17 cellular contexts compared by ENCODE assay signal in the genomic region with DNA sequence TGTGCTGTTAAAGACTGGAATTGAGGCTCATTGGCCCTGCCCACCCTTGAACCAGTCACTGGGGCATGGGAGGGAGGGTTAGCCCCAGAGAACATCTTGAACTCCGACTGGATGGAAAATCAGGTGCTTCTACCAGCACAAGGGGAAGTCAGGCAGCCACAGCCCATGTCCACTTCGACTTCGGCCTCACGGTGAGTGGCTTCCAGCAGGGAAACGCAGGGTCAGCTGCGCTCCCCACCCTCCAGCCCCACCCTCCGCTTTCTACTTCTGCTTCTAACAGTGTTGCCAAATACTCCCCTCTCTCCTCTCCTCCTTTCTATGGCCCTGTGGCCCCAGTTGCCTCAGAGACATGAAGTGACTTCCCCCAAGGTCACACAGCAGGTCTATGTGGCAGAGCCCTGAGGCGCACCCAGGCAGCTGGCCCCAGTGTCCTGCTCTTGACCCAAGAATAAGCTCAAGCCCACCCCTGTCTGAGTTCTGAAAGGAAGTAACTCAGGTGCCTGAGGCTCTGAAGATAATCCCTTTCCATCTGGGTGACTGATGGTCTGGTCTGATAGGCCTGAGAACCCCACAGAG. TPM values are rescaled to one million over a fixed set of nuclear protein-coding genes. Genes with fewer than 3 reads are reported as not detected.
DNase-seq lines count a peak whose midpoint lies in the region; ATAC-seq and TF ChIP-seq lines count a peak whose summit lies in the region.
"Had no signal": no experiment of that assay in that cellular context is flagged by ENCODE, and none has a peak within 500 bp of the region (broad histone marks: within the 10 kb centered on the region; RNA-seq: fewer than 3 reads in every experiment).

No MANE protein-coding gene starts in this region.

- intact Hi-C loops in PC-9 (cut with micrococcal nuclease; ENCODE audit: unreplicated experiment) (no loop called here), heart left ventricle (cut with DNase I) (loop anchor here in 1 of 10 donors (2.0 kb wide), 1 partner anchor 133 kb away; no protein-coding TSS in a partner anchor), posterior vena cava (cut with DNase I) (no loop called here)

- CTCF ChIA-PET in PC-9 (lab: Charles Lee): no interaction called here

- H3K27ac ChIP-seq in PC-9: no peak overlapping the region
- no peak overlapping the region for H3K27ac ChIP-seq in heart left ventricle

- no peaks in the 10 kb centered on the region for H3K9me3 Mint-ChIP-seq in HFFc6
- H3K9me3 Mint-ChIP-seq: CD4-positive, alpha-beta memory T cell; naive B cell had no signal

- H3F3A ChIP-seq in PC-9 (ENCODE audit: insufficient read depth, low read depth): peaks cover 36% of the 10 kb centered on the region

- H3K27me3 Mint-ChIP-seq in HFFc6 (ENCODE audit: insufficient read depth): peaks cover 12% of the 10 kb centered on the region
- H3K27me3 Mint-ChIP-seq: CD4-positive, alpha-beta memory T cell; naive B cell had no signal

- H3K27ac Mint-ChIP-seq in HFFc6: peak overlapping the region; percentile 41
- H3K27ac Mint-ChIP-seq: brain; CD4-positive, alpha-beta memory T cell had no signal

- no peak for TF ChIP-seq CTCF in HFFc6 (IDR thresholded peaks at IDR 0.05)
- TF ChIP-seq CTCF in PC-9 (conservative IDR thresholded peaks at IDR 0.05): no peak
- no peak for TF ChIP-seq CTCF in heart left ventricle (IDR thresholded peaks at IDR 0.05)

- H3K79me2 ChIP-seq in PC-9 (ENCODE audit: low read depth): no peaks in the 10 kb centered on the region

- H3K27me3 ChIP-seq in PC-9 (ENCODE audit: insufficient read depth, low read depth): no peaks in the 10 kb centered on the region
- no peaks in the 10 kb centered on the region for H3K27me3 ChIP-seq in heart left ventricle

- no peak overlapping the region for H3K4me3 Mint-ChIP-seq in HFFc6
- H3K4me3 Mint-ChIP-seq: brain; CD4-positive, alpha-beta memory T cell; naive B cell had no signal

- H3K36me3 Mint-ChIP-seq in HFFc6 (ENCODE audit: low read depth): no peaks in the 10 kb centered on the region
- H3K36me3 Mint-ChIP-seq: brain; CD4-positive, alpha-beta memory T cell; naive B cell had no signal

- H4K20me1 ChIP-seq in PC-9 (ENCODE audit: insufficient read depth): no peaks in the 10 kb centered on the region

- ATAC-seq in heart left ventricle (peak; percentile 10 to 60 (median 28)), GM19023 (IDR thresholded peaks at IDR 0.05; ENCODE audit: unreplicated experiment) (no peak), GM19035 (IDR thresholded peaks at IDR 0.05; ENCODE audit: unreplicated experiment) (no peak), GM18907 (IDR thresholded peaks at IDR 0.05; ENCODE audit: unreplicated experiment) (no peak)

- no peaks in the 10 kb centered on the region for H3K9me2 ChIP-seq in PC-9 (ENCODE audit: insufficient read depth)

- no peaks in the 10 kb centered on the region for H3K9me3 ChIP-seq in PC-9 (ENCODE audit: insufficient read depth, low read depth)
- H3K9me3 ChIP-seq in heart left ventricle: no peaks in the 10 kb centered on the region

- DNase-seq in HFFc6 (peak; percentile 41), PC-9 (peak in 1 of 2 experiments; percentile 46), heart left ventricle (peak in 4 of 5 donors; percentile 38 to 77 (median 60)), posterior vena cava (ENCODE audit: low spot score) (peak; percentile 87)
- DNase-seq in effector CD4-positive, alpha-beta T cell: no peak
- DNase-seq: activated CD4-positive, alpha-beta T cell treated with anti-CD3 and anti-CD28 coated beads, Interleukin-2, amount 50 U/mL, for 4 hours; activated effector memory CD4-positive, alpha-beta T cell treated with Interleukin-2 at 50 U/mL for 16 hours; CD4-positive, alpha-beta memory T cell; kidney; naive B cell; NCI-H1436; NCI-H748 treated with DMSO at 0.1 percent for 48 hours; T-helper 1 cell had no signal

- H3K36me3 ChIP-seq in PC-9 (ENCODE audit: low read depth): no peaks in the 10 kb centered on the region
- no peaks in the 10 kb centered on the region for H3K36me3 ChIP-seq in heart left ventricle

- peaks cover 33% of the 10 kb centered on the region for H3K4me1 Mint-ChIP-seq in HFFc6 (ENCODE audit: low read depth)
- H3K4me1 Mint-ChIP-seq: brain had no signal

- peaks cover 43% of the 10 kb centered on the region for H3K4me1 ChIP-seq in PC-9 (replicated peaks; ENCODE audit: insufficient read depth)
- peaks cover 0 to 45% (median 6%) of the 10 kb centered on the region in 12 donors for H3K4me1 ChIP-seq in heart left ventricle

- POLR2A ChIA-PET in PC-9 (lab: Charles Lee; ENCODE audit: unreplicated experiment): no interaction called here

- H3K4me2 ChIP-seq in PC-9: peak overlapping the region; percentile 17; the same call in 1 of the 2 replicates

- 79 to 82% (median 80%) methylated on average over 7 to 8 of the region's 8 CpGs for WGBS in heart left ventricle, 4 donors

- H2AFZ ChIP-seq in PC-9: no peak overlapping the region

- TF ChIP-seq POLR2A in heart left ventricle (IDR thresholded peaks at IDR 0.05): no peak

- BruUV-seq in PC-9 (replicated peaks; lab: Mats Ljungman, UMichigan): no TSS peak

- H3K4me3 ChIP-seq in PC-9 (no peak overlapping the region), heart left ventricle (no peak overlapping the region)

RNA-seq across cellular contexts. Expression of a gene that starts 11.9 kb away (rescaled TPM):
- total RNA-seq in HFFc6 (2021; fragmentation: NEBNext Ultra II Directional; extraction: Animal tissue kit (Norgen Biotek cat#: 25700)): 10 to 100 TPM; 54.0 to 80.3 (median 69.8) TPM
- 4.8 and 6.5 TPM in 2 replicates for total RNA-seq in PC-9 (2021)
- total RNA-seq in heart left ventricle: 10 to 100 TPM; 35.8 to 76.7 (median 40.3) TPM
- 10 to 100 TPM; 11.3 to 16.8 TPM for polyA plus RNA-seq in heart left ventricle
- total RNA-seq in posterior vena cava: 10 to 100 TPM; 31.9 to 32.4 TPM

RNA-seq across cellular contexts. Expression of a gene that starts 24.9 kb away (rescaled TPM):
- 10 to 100 TPM; 11.5 to 15.0 (median 14.0) TPM for total RNA-seq in HFFc6 (2021; fragmentation: NEBNext Ultra II Directional; extraction: Animal tissue kit (Norgen Biotek cat#: 25700))
- total RNA-seq in PC-9 (2021): 26.2 and 28.5 TPM in 2 replicates
- total RNA-seq in heart left ventricle: 10 to 100 TPM; 12.8 to 48.7 (median 23.7) TPM
- polyA plus RNA-seq in heart left ventricle: 10 to 100 TPM; 29.5 to 35.1 TPM
- 10 to 100 TPM in 1 of 2 donors, 1 to 10 TPM in 1; 8.3 to 10.2 TPM for total RNA-seq in posterior vena cava

Comparison
In these comparisons a context has a peak if more than half of its experiments do, and no peak if none do; other contexts are left out.
1. ATAC-seq: peak in heart left ventricle (4 of 4); none in GM19023 (single experiment), GM19035 (single experiment) and GM18907 (single experiment).